In genomic region chr3:53161345-53161819, GRCh38 we compare ENCODE assay signal across 8 cellular contexts. TPM values are rescaled to one million over a fixed set of nuclear protein-coding genes. Genes with fewer than 3 reads are reported as not detected.
DNase-seq lines count a peak whose midpoint lies in the region; ATAC-seq, FAIRE-seq and TF ChIP-seq lines count a peak whose summit lies in the region.

No MANE protein-coding gene starts in this region.

- H3K79me2 ChIP-seq in DOHH2 (ENCODE audit: control insufficient read depth, low read length) (peaks cover 61% of the 10 kb centered on the region), Karpas-422 (ENCODE audit: low read length) (peaks cover 50% of the 10 kb centered on the region), K562 (ENCODE audit: control insufficient read depth, insufficient read depth, low read length) (peaks cover 14% of the 10 kb centered on the region)

- CTCF ChIA-PET in K562 (lab: Yijun Ruan, JAX; ENCODE audit: low intra/inter-chr PET ratio): no interaction called here

- WGBS in K562 (ENCODE audit: insufficient coverage, low coverage, missing lambda C conversion rate): 2% methylated on average over 21 of the region's 60 CpGs
- under 1% methylated on average over 60 of the region's 60 CpGs for WGBS in liver
- 1% methylated on average over 20 to 31 of the region's 60 CpGs for whole genome bisulfite sequencing in testis, 2 donors

- no peak for TF ChIP-seq EP300 in K562 (IDR thresholded peaks at IDR 0.05; ENCODE audit: low read length)

- FAIRE-seq in K562 (lab: Jason Lieb, UNC): no peak
- no peak for FAIRE-seq in H54 (lab: Jason Lieb, UNC)

- ATAC-seq in GM21515 (IDR thresholded peaks at IDR 0.05; ENCODE audit: unreplicated experiment) (peak; percentile 22), K562 (peak; percentile 27)

- TF ChIP-seq RAD21 in K562 (CRISPR knock-in tag; conservative IDR thresholded peaks at IDR 0.05 in 1 of 2, IDR thresholded peaks at IDR 0.05 in 1 of 2): no peak
- no peak for TF ChIP-seq RAD21 in liver (IDR thresholded peaks at IDR 0.05)

- POLR2A ChIA-PET in K562 (lab: Yijun Ruan, JAX): no interaction called here

- in situ Hi-C loops in K562 (cut with MboI): no loop called here

- H3K27ac ChIP-seq in DOHH2 (ENCODE audit: low read depth, low read length): peak overlapping the region; percentile 73
- H3K27ac ChIP-seq in Karpas-422 (ENCODE audit: low read length): peak overlapping the region; percentile 97
- peak overlapping the region; percentile 55; the same call in 1 of the 3 replicates for H3K27ac ChIP-seq in K562 (ENCODE audit: extremely low read depth, low read depth, low read length)
- peak overlapping the region; percentile 25 to 70 for H3K27ac ChIP-seq in liver (ENCODE audit: low read depth in 1 of 2, low read length in 2 of 2)
- H3K27ac ChIP-seq in testis: peak overlapping the region; percentile 79 to 89

- H3K9me3 ChIP-seq in DOHH2 (ENCODE audit: control insufficient read depth, insufficient read depth, low read length) (no peaks in the 10 kb centered on the region), Karpas-422 (ENCODE audit: low read length) (no peaks in the 10 kb centered on the region), K562 (replicated peaks; ENCODE audit: control insufficient read depth, insufficient read depth, low read depth, low read length) (no peaks in the 10 kb centered on the region), liver (ENCODE audit: control insufficient read depth in 4 of 4, low read length in 3 of 4) (no peaks in the 10 kb centered on the region), testis (no peaks in the 10 kb centered on the region)

- intact Hi-C loops in K562 (cut with micrococcal nuclease): no loop called here
- intact Hi-C loops in testis (cut with DNase I; ENCODE audit: low total_unique reads): no loop called here

- peaks cover 3% of the 10 kb centered on the region for H3K27me3 ChIP-seq in DOHH2 (ENCODE audit: control insufficient read depth, low read length)
- no peaks in the 10 kb centered on the region for H3K27me3 ChIP-seq in Karpas-422 (ENCODE audit: low read length)
- peaks cover 0 to 13% of the 10 kb centered on the region in 2 experiments; a peak in 2 of 5 replicates for H3K27me3 ChIP-seq in K562 (ENCODE audit: control insufficient read depth in 2 of 2, insufficient read depth in 2 of 2, low read length in 2 of 2)
- no peaks in the 10 kb centered on the region for H3K27me3 ChIP-seq in liver (ENCODE audit: control insufficient read depth in 4 of 4, insufficient read depth in 4 of 4, low read length in 3 of 4)
- H3K27me3 ChIP-seq in testis: no peaks in the 10 kb centered on the region

- H3K9me1 ChIP-seq in K562 (ENCODE audit: control insufficient read depth, insufficient read depth, low read length): peaks cover 4% of the 10 kb centered on the region

- DNase-seq in Karpas-422 (peak; percentile 64), K562 (ENCODE audit: extremely low read depth in 1 of 4, low spot score in 3 of 4) (peak in 2 of 4 experiments; percentile 23 to 46), testis (peak; percentile 40), H54 (ENCODE audit: insufficient read length, low spot score) (no peak), NCI-H2029 (lab: John Stamatoyannopoulos, UW) (no peak)

- H3K4me2 ChIP-seq in DOHH2 (ENCODE audit: low read length) (peak overlapping the region; percentile 62), Karpas-422 (ENCODE audit: low read depth, low read length, poor library complexity, severe bottlenecking) (peak overlapping the region; percentile 79), K562 (ENCODE audit: insufficient read depth, low read length) (peak overlapping the region; percentile 73)

- H4K20me1 ChIP-seq in DOHH2 (ENCODE audit: control insufficient read depth, insufficient read depth, low read depth, low read length) (peaks cover 22% of the 10 kb centered on the region; the same call in 1 of the 2 replicates), Karpas-422 (ENCODE audit: insufficient read depth, low read depth, low read length) (peaks cover 28% of the 10 kb centered on the region; the same call in 1 of the 2 replicates), K562 (replicated peaks; ENCODE audit: control insufficient read depth, insufficient read depth, low read length) (peaks cover 6% of the 10 kb centered on the region)

- peak overlapping the region; percentile 98 for H3K9ac ChIP-seq in Karpas-422 (ENCODE audit: low read length)
- H3K9ac ChIP-seq in K562 (ENCODE audit: insufficient read depth in 1 of 2, low read depth in 2 of 2, low read length in 2 of 2): peak overlapping the region; percentile 74 to 94
- H3K9ac ChIP-seq in liver (ENCODE audit: low read depth in 1 of 2, low read length in 2 of 2): peak overlapping the region in 1 of 2 donors; percentile 51

- H3K4me3 ChIP-seq in DOHH2 (ENCODE audit: low read length): peak overlapping the region; percentile 95
- peak overlapping the region; percentile 79 for H3K4me3 ChIP-seq in Karpas-422 (ENCODE audit: low read length)
- H3K4me3 ChIP-seq in K562: peak overlapping the region; percentile 70
- H3K4me3 ChIP-seq in liver (ENCODE audit: low read depth in 1 of 3, low read length in 3 of 3): peak overlapping the region; percentile 48 to 84 (median 56)
- H3K4me3 ChIP-seq in testis: peak overlapping the region; percentile 91 to 92

- H3K4me1 ChIP-seq in DOHH2 (ENCODE audit: control insufficient read depth, low read length): peaks cover 82% of the 10 kb centered on the region
- peaks cover 85% of the 10 kb centered on the region for H3K4me1 ChIP-seq in Karpas-422 (ENCODE audit: low read length)
- peaks cover 14 to 36% of the 10 kb centered on the region in 2 experiments; a peak in 4 of 5 replicates for H3K4me1 ChIP-seq in K562 (replicated peaks in 1 of 2; ENCODE audit: control insufficient read depth in 2 of 2, insufficient read depth in 2 of 2, low read length in 2 of 2)
- peaks cover 13 to 32% (median 24%) of the 10 kb centered on the region in 4 donors for H3K4me1 ChIP-seq in liver (ENCODE audit: control insufficient read depth in 4 of 4, insufficient read depth in 4 of 4, low read length in 3 of 4)
- peaks cover 25% of the 10 kb centered on the region for H3K4me1 ChIP-seq in testis

- H3K9me2 ChIP-seq in DOHH2 (replicated peaks; ENCODE audit: control insufficient read depth, low read length) (no peaks in the 10 kb centered on the region), Karpas-422 (replicated peaks; ENCODE audit: insufficient read depth, low read length) (no peaks in the 10 kb centered on the region)

- no TSS peak for BruUV-seq in K562 (replicated peaks; lab: Mats Ljungman, UMichigan)

- H2AFZ ChIP-seq in Karpas-422 (ENCODE audit: low read length) (no peak overlapping the region), K562 (ENCODE audit: low read depth, low read length) (peak overlapping the region; percentile 70)

- H3F3A ChIP-seq in DOHH2 (ENCODE audit: control insufficient read depth, insufficient read depth): peaks cover 17% of the 10 kb centered on the region

- TF ChIP-seq CTCF in DOHH2 (IDR thresholded peaks at IDR 0.05; ENCODE audit: low read depth, low read length, poor library complexity, severe bottlenecking) (no peak), K562 (IDR thresholded peaks at IDR 0.05 in 2 of 3, conservative IDR thresholded peaks at IDR 0.05 in 1 of 3; ENCODE audit: insufficient read depth in 2 of 3, low read depth in 1 of 3, low read length in 3 of 3) (no peak), liver (IDR thresholded peaks at IDR 0.05; ENCODE audit: low read depth, low read length, missing input control) (no peak), testis (IDR thresholded peaks at IDR 0.05) (no peak)

- H3K36me3 ChIP-seq in DOHH2 (ENCODE audit: control insufficient read depth, low read length) (peaks cover 42% of the 10 kb centered on the region), Karpas-422 (ENCODE audit: insufficient read depth, low read length) (no peaks in the 10 kb centered on the region), K562 (ENCODE audit: control insufficient read depth, insufficient read depth, low read length) (peaks cover 2% of the 10 kb centered on the region; the same call in 1 of the 3 replicates), liver (ENCODE audit: control insufficient read depth in 4 of 4, insufficient read depth in 3 of 4, low read depth in 1 of 4, low read length in 3 of 4) (no peaks in the 10 kb centered on the region), testis (ENCODE audit: low read depth, missing control alignments) (no peaks in the 10 kb centered on the region)

- TF ChIP-seq POLR2A in K562 (conservative IDR thresholded peaks at IDR 0.05) (no peak), testis (IDR thresholded peaks at IDR 0.05) (no peak), H54 (IDR thresholded peaks at IDR 0.05; ENCODE audit: low read depth, low read length) (no peak)

RNA-seq across cellular contexts. Expression of gene PRKCD, which starts 0.4 kb away (rescaled TPM):
- 22.7 and 27.9 TPM in 2 replicates for total RNA-seq in Karpas-422 (2014; rRNA removed; shearing (Covaris generic); ENCODE audit: low replicate concordance)
- 9.7 and 22.9 TPM in 2 replicates for total RNA-seq in K562 (2011; cell fraction: chromatin; rRNA removed; ENCODE audit: low replicate concordance)
- 11.8 and 13.8 TPM in 2 replicates for total RNA-seq in K562 (2011; cell fraction: nucleolus; rRNA removed)
- 10.5 and 11.8 TPM in 2 replicates for total RNA-seq in K562 (2011; cell fraction: nucleoplasm; rRNA removed)
- total RNA-seq in K562 (2014; rRNA removed): 3.0 and 4.6 TPM in 2 replicates
- total RNA-seq in K562 (2014; rRNA removed; fragmentation: Illumina TruSeq; extraction: Trizol): 4.2 and 4.4 TPM in 2 replicates
- total RNA-seq in K562 (2015; rRNA removed; fragmentation: Illumina TruSeq; extraction: Trizol): 5.9 and 6.1 TPM in 2 replicates
- total RNA-seq in K562 (2021): 15.7 and 16.0 TPM in 2 replicates
- polyA plus RNA-seq in K562 (2011; rRNA removed): 15.3 and 16.0 TPM in 2 replicates
- polyA plus RNA-seq in K562 (2011; cell fraction: cytosol; rRNA removed): 16.0 and 19.6 TPM in 2 replicates
- 21.6 and 24.8 TPM in 2 replicates for polyA plus RNA-seq in K562 (2011; cell fraction: nucleus; rRNA removed)
- 12.8 and 15.7 TPM in 2 replicates for polyA plus RNA-seq in K562 (2012)
- polyA plus RNA-seq in K562 (2014; fragmentation: Illumina TruSeq; extraction: Trizol): 18.8 and 19.5 TPM in 2 replicates
- 1 to 10 TPM; 2.5 to 4.1 TPM for polyA plus RNA-seq in K562 (2014; fragmentation: Nextera tagmentation; extraction: Ambion mirVana)
- polyA plus RNA-seq in K562 (2014; rRNA removed): 14.1 and 14.3 TPM in 2 replicates
- 12.2 and 14.1 TPM in 2 replicates for polyA minus RNA-seq in K562 (2011; rRNA and poly(A)+ RNA removed)
- polyA minus RNA-seq in K562 (2011; cell fraction: cytosol; rRNA and poly(A)+ RNA removed): 8.0 and 9.1 TPM in 2 replicates
- 7.3 and 9.6 TPM in 2 replicates for polyA minus RNA-seq in K562 (2011; cell fraction: nucleus; rRNA and poly(A)+ RNA removed)
- 1 to 10 TPM; 3.8 to 7.3 TPM for total RNA-seq in liver
- polyA plus RNA-seq in liver: 1 to 10 TPM; 3.1 TPM
- 10 to 100 TPM; 36.3 to 44.5 TPM for total RNA-seq in testis
- polyA plus RNA-seq in testis (ENCODE audit: insufficient read depth, low read depth, low replicate concordance): 42.3 TPM

RNA-seq across cellular contexts. Expression of gene RFT1, which starts 31.1 kb away (rescaled TPM):
- 20.5 and 29.9 TPM in 2 replicates for total RNA-seq in Karpas-422 (2014; rRNA removed; shearing (Covaris generic); ENCODE audit: low replicate concordance)
- total RNA-seq in K562 (2011; cell fraction: chromatin; rRNA removed; ENCODE audit: low replicate concordance): 24.4 and 29.3 TPM in 2 replicates
- total RNA-seq in K562 (2011; cell fraction: nucleolus; rRNA removed): 21.2 and 22.3 TPM in 2 replicates
- 25.0 and 27.3 TPM in 2 replicates for total RNA-seq in K562 (2011; cell fraction: nucleoplasm; rRNA removed)
- total RNA-seq in K562 (2014; rRNA removed) (4.4 and 6.2 TPM in 2 replicates), K562 (2014; rRNA removed; fragmentation: Illumina TruSeq; extraction: Trizol) (6.1 and 6.2 TPM in 2 replicates), K562 (2015; rRNA removed; fragmentation: Illumina TruSeq; extraction: Trizol) (5.0 and 6.0 TPM in 2 replicates), K562 (2021) (10.9 and 13.9 TPM in 2 replicates), liver (10 to 100 TPM; 11.5 to 12.2 TPM), testis (10 to 100 TPM; 27.2 to 33.9 TPM)
- polyA plus RNA-seq in K562 (2011; rRNA removed) (16.5 and 23.8 TPM in 2 replicates), K562 (2014; fragmentation: Illumina TruSeq; extraction: Trizol) (10.5 and 11.3 TPM in 2 replicates), K562 (2014; fragmentation: Nextera tagmentation; extraction: Ambion mirVana) (1 to 10 TPM; 7.4 to 9.0 TPM), K562 (2014; rRNA removed) (8.9 and 10.1 TPM in 2 replicates), liver (10 to 100 TPM in 1 of 2 donors, 1 to 10 TPM in 1; 8.0 to 12.6 TPM), testis (ENCODE audit: insufficient read depth, low read depth, low replicate concordance) (36.8 TPM)
- polyA plus RNA-seq in K562 (2011; cell fraction: cytosol; rRNA removed): 22.8 and 23.1 TPM in 2 replicates
- 12.2 and 13.6 TPM in 2 replicates for polyA plus RNA-seq in K562 (2011; cell fraction: nucleus; rRNA removed)
- 11.8 and 16.9 TPM in 2 replicates for polyA plus RNA-seq in K562 (2012)
- 26.4 and 34.0 TPM in 2 replicates for polyA minus RNA-seq in K562 (2011; rRNA and poly(A)+ RNA removed)
- 4.4 and 10.6 TPM in 2 replicates for polyA minus RNA-seq in K562 (2011; cell fraction: cytosol; rRNA and poly(A)+ RNA removed)
- 7.3 and 8.2 TPM in 2 replicates for polyA minus RNA-seq in K562 (2011; cell fraction: nucleus; rRNA and poly(A)+ RNA removed)

Comparison
In these comparisons a context has a peak if more than half of its experiments do, and no peak if none do; other contexts are left out.
1. DNase-seq: peak in Karpas-422 (single experiment) and testis (single experiment); none in H54 (single experiment) and NCI-H2029 (single experiment).
2. Peak in every context shown above with its lines, with median percentiles within 50 percentile points of each other: H3K27ac ChIP-seq, H3K4me2 ChIP-seq and H3K4me3 ChIP-seq.